In the genomic region with DNA sequence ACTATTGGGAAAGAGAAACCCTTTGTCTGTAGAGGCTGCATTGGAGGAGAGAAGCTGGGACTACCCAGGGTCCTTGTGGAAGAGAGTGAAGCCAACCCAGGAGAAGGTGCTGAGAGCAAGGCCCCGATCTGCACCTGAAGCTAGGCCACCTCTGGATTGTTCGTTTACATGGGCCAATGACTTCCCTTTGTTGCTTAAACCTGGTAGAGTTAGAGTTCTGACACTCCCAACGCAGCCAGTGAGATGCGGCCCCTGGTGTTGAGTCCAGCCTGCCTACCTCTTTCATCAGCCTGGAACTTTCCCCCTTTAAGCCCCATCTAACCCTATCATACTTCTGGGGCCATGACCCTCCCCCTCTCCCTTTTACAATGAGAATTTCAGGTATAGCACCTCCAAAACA, we compare ENCODE assay signal across 19 cellular contexts. TPM values are rescaled to one million over a fixed set of nuclear protein-coding genes. Genes with fewer than 3 reads are reported as not detected.
DNase-seq lines count a peak whose midpoint lies in the region; ATAC-seq and TF ChIP-seq lines count a peak whose summit lies in the region.
"Had no signal": no experiment of that assay in that cellular context is flagged by ENCODE, and none has a peak within 500 bp of the region (broad histone marks: within the 10 kb centered on the region; RNA-seq: fewer than 3 reads in every experiment).

No MANE protein-coding gene starts in this region.

- intact Hi-C loops in sigmoid colon (cut with DNase I) = no loop called here
- intact Hi-C loops in ovary (cut with DNase I) = loop anchor here in 2 of 4 donors (10.0 kb wide), 2 partner anchors 87 to 157 kb away; a partner anchor contains a TSS

- no peaks in the 10 kb centered on the region for H3K4me1 ChIP-seq in H9 (ENCODE audit: insufficient read depth, low read length)
- no peaks in the 10 kb centered on the region for H3K4me1 ChIP-seq in endodermal cell (ENCODE audit: control insufficient read depth, insufficient read depth, low read length)
- peaks cover 0 to 34% (median 29%) of the 10 kb centered on the region in 4 donors for H3K4me1 ChIP-seq in sigmoid colon
- H3K4me1 ChIP-seq in ovary (ENCODE audit: insufficient read depth) = peaks cover 9% of the 10 kb centered on the region

- H3K27ac ChIP-seq in H9 (ENCODE audit: insufficient read length, low read depth, low read length) (no peak overlapping the region), endodermal cell (ENCODE audit: low read depth, low read length) (no peak overlapping the region), sigmoid colon (no peak overlapping the region), ovary (no peak overlapping the region)
- H3K27ac ChIP-seq: KMS-11, Peyer's patch had no signal

- no peak overlapping the region for H3K4me2 ChIP-seq in H9 (ENCODE audit: insufficient read depth, insufficient read length, low read length)
- H3K4me2 ChIP-seq: GM23338, KMS-11 had no signal

- no peak for ATAC-seq in HG02852 (IDR thresholded peaks at IDR 0.05; ENCODE audit: unreplicated experiment)
- ATAC-seq: GM23338 had no signal

- H4K5ac ChIP-seq in H9 (ENCODE audit: insufficient read length, low read depth, low read length) = no peak overlapping the region

- H3K36me3 ChIP-seq in endodermal cell (ENCODE audit: control insufficient read depth, insufficient read depth, low read length) (no peaks in the 10 kb centered on the region), sigmoid colon (no peaks in the 10 kb centered on the region), ovary (no peaks in the 10 kb centered on the region)
- H3K36me3 ChIP-seq: Peyer's patch had no signal

- no peaks in the 10 kb centered on the region for H3K36me3 Mint-ChIP-seq in H9 (ENCODE audit: insufficient read depth in 1 of 3, low read depth in 3 of 3)
- no peaks in the 10 kb centered on the region for H3K36me3 Mint-ChIP-seq in endodermal cell (ENCODE audit: low read depth)

- no peak overlapping the region for H4K91ac ChIP-seq in H9 (ENCODE audit: insufficient read length, low read depth, low read length)

- H3K23me2 ChIP-seq in H9 (ENCODE audit: insufficient read length, low read depth, low read length, poor library complexity, severe bottlenecking) = no peaks in the 10 kb centered on the region

- no peaks in the 10 kb centered on the region for H3K79me1 ChIP-seq in H9 (ENCODE audit: insufficient read depth, low read depth, low read length, poor library complexity, severe bottlenecking)

- H3K18ac ChIP-seq in H9 (ENCODE audit: insufficient read length, low read depth, low read length) = no peak overlapping the region

- no peak overlapping the region for H2AFZ ChIP-seq in H9 (ENCODE audit: low read length)
- H2AFZ ChIP-seq: GM23338 had no signal

- no peak overlapping the region for H2BK15ac ChIP-seq in H9 (ENCODE audit: low read depth, low read length)

- no peaks in the 10 kb centered on the region for H4K20me1 ChIP-seq in H9 (ENCODE audit: control insufficient read depth, insufficient read depth, insufficient read length)

- no peak overlapping the region for H3T11ph ChIP-seq in H9 (ENCODE audit: low read length)

- TF ChIP-seq POLR2A in sigmoid colon (IDR thresholded peaks at IDR 0.05) (no peak), ovary (IDR thresholded peaks at IDR 0.05) (no peak)

- H3K4me1 Mint-ChIP-seq in H9 (peaks cover 21 to 22% of the 10 kb centered on the region in 2 experiments), endodermal cell (peaks cover 4% of the 10 kb centered on the region)

- no peak overlapping the region for H2BK120ac ChIP-seq in H9 (ENCODE audit: low read depth, low read length, poor library complexity, severe bottlenecking)

- H2BK20ac ChIP-seq in H9 (ENCODE audit: low read depth, low read length, poor library complexity, severe bottlenecking) = no peak overlapping the region

- no peak overlapping the region for H3K9ac ChIP-seq in H9 (ENCODE audit: extremely low read depth, insufficient read length, low read length)
- H3K9ac ChIP-seq in endodermal cell (ENCODE audit: extremely low read depth, low read length, poor library complexity, severe bottlenecking) = no peak overlapping the region
- H3K9ac ChIP-seq: KMS-11 had no signal

- no peak overlapping the region for H3K14ac ChIP-seq in H9 (ENCODE audit: insufficient read depth, low read length)

- no peak overlapping the region for H3K23ac ChIP-seq in H9 (ENCODE audit: insufficient read length, low read depth, low read length)

- H3K27me3 Mint-ChIP-seq in H9 (ENCODE audit: low read depth) (peaks cover 9% of the 10 kb centered on the region), endodermal cell (ENCODE audit: insufficient read depth) (no peaks in the 10 kb centered on the region)

- no peak overlapping the region for H2BK5ac ChIP-seq in H9 (ENCODE audit: insufficient read length, low read length)

- no peak overlapping the region for H3K4ac ChIP-seq in H9 (ENCODE audit: low read depth, low read length)

- H2BK12ac ChIP-seq in H9 (ENCODE audit: insufficient read length, low read depth, low read length) = no peak overlapping the region

- TF ChIP-seq EP300 in sigmoid colon (IDR thresholded peaks at IDR 0.05) (no peak), ovary (IDR thresholded peaks at IDR 0.05) (no peak)

- H3K27me3 ChIP-seq in H9 (ENCODE audit: insufficient read depth, low read length) = no peaks in the 10 kb centered on the region
- H3K27me3 ChIP-seq in endodermal cell (ENCODE audit: control insufficient read depth, insufficient read depth, low read length, poor library complexity, severe bottlenecking) = no peaks in the 10 kb centered on the region
- H3K27me3 ChIP-seq in sigmoid colon = no peaks in the 10 kb centered on the region
- H3K27me3 ChIP-seq in ovary = no peaks in the 10 kb centered on the region
- H3K27me3 ChIP-seq: Peyer's patch had no signal

- DNase-seq in H9 = peak; percentile 4
- peak; percentile 30 for DNase-seq in activated CD8-positive, alpha-beta memory T cell treated with anti-CD3 and anti-CD28 coated beads, Interleukin-2, amount 50 U/mL, for 48 hours
- peak; percentile 32 for DNase-seq in endodermal cell
- peak; percentile 48 for DNase-seq in sigmoid colon
- DNase-seq in ovary = no peak
- DNase-seq in NCI-H2227 (lab: John Stamatoyannopoulos, UW; ENCODE audit: unreplicated experiment) = no peak
- DNase-seq in NCI-H2081 treated with DMSO at 0.1 percent for 48 hours (lab: John Stamatoyannopoulos, UW) = no peak
- DNase-seq: COR-L47, EL, NCI-H1048, NCI-H1436 treated with DMSO at 0.1 percent for 48 hours, NCI-H2029 treated with DMSO at 0.1 percent for 48 hours, NCI-H524, Peyer's patch, SHP77 had no signal

- H4K8ac ChIP-seq in H9 (replicated peaks; ENCODE audit: insufficient read length, low read depth, low read length) = no peak overlapping the region

- H2AK5ac ChIP-seq in H9 (ENCODE audit: insufficient read length, low read length) = no peak overlapping the region

- H3K9me3 ChIP-seq in H9 (ENCODE audit: control insufficient read depth, low read depth, low read length) (no peaks in the 10 kb centered on the region), endodermal cell (ENCODE audit: control insufficient read depth, low read length) (no peaks in the 10 kb centered on the region), sigmoid colon (no peaks in the 10 kb centered on the region), ovary (no peaks in the 10 kb centered on the region)
- H3K9me3 ChIP-seq: Peyer's patch had no signal

- H3K4me3 Mint-ChIP-seq in H9 = no peak overlapping the region
- no peak overlapping the region for H3K4me3 Mint-ChIP-seq in endodermal cell
- H3K4me3 Mint-ChIP-seq: GM23338 had no signal

- no peak overlapping the region for H3K56ac ChIP-seq in H9 (ENCODE audit: insufficient read length, low read depth, low read length)

- no peak for TF ChIP-seq CTCF in H9 (conservative IDR thresholded peaks at IDR 0.05)
- TF ChIP-seq CTCF in endodermal cell (conservative IDR thresholded peaks at IDR 0.05) = no peak
- TF ChIP-seq CTCF in sigmoid colon (IDR thresholded peaks at IDR 0.05) = no peak
- TF ChIP-seq CTCF in ovary (IDR thresholded peaks at IDR 0.05) = no peak

- H3K9me3 Mint-ChIP-seq in H9 (peaks cover 0 to 3% of the 10 kb centered on the region in 2 experiments; a peak in 2 of 5 replicates), endodermal cell (peaks cover 3% of the 10 kb centered on the region)

- peak overlapping the region in 1 of 3 experiments; percentile 70; a peak in 1 of 7 replicates for H3K27ac Mint-ChIP-seq in H9
- H3K27ac Mint-ChIP-seq in endodermal cell = no peak overlapping the region
- H3K27ac Mint-ChIP-seq: GM23338 had no signal

- WGBS in H9 (ENCODE audit: extremely low coverage, insufficient read length, low lambda C conversion rate) = no CpG with 5 or more reads among the region's 4 CpGs
- 84 to 90% methylated on average over 3 to 4 of the region's 4 CpGs for WGBS in endodermal cell (ENCODE audit: insufficient coverage in 1 of 2, insufficient read length in 1 of 2), 2 experiments
- 89% methylated on average over 4 of the region's 4 CpGs for WGBS in sigmoid colon, 2 donors
- WGBS in ovary, 3 donors = 88 to 91% (median 89%) methylated on average over 4 of the region's 4 CpGs

- H3K4me3 ChIP-seq in endodermal cell (ENCODE audit: low read length) = no peak overlapping the region
- no peak overlapping the region for H3K4me3 ChIP-seq in sigmoid colon
- H3K4me3 ChIP-seq in ovary = no peak overlapping the region
- H3K4me3 ChIP-seq: GM23338, Peyer's patch had no signal

- H3K79me2 ChIP-seq in H9 (ENCODE audit: insufficient read depth, low read length) = no peaks in the 10 kb centered on the region

RNA-seq across cellular contexts. Expression of a gene that starts 30.8 kb away (rescaled TPM):
- total RNA-seq in H9 (2021) (not detected in 2 replicates), endodermal cell (1 to 10 TPM in 1 of 2 donors, under 1 TPM in 1; 0.64 to 1.1 TPM), sigmoid colon (1 to 10 TPM in 3 of 4 donors, not detected in 1; 1.3 to 3.9 (median 1.8) TPM), ovary (1 to 10 TPM in 3 of 7 donors, under 1 TPM in 4; 0.24 to 5.7 (median 0.60) TPM)
- polyA plus RNA-seq in endodermal cell (2013, experiment 1 of 2) = 1.5 TPM
- 0.95 TPM for polyA plus RNA-seq in endodermal cell (2013, experiment 2 of 2)
- polyA plus RNA-seq in sigmoid colon (under 1 TPM; 0.60 to 0.85 (median 0.69) TPM), ovary (1 to 10 TPM in 1 of 2 donors, under 1 TPM in 1; 0.75 to 1.6 TPM)

RNA-seq across cellular contexts. Expression of a gene that starts 39.7 kb away (rescaled TPM):
- total RNA-seq in H9 (2021) = 0.46 TPM in 1 of 2 replicates, not detected in the other
- total RNA-seq in endodermal cell = not detected
- polyA plus RNA-seq in endodermal cell (2013, experiment 1 of 2) = not detected
- not detected for polyA plus RNA-seq in endodermal cell (2013, experiment 2 of 2)
- total RNA-seq in sigmoid colon = not detected
- 1 to 10 TPM in 1 of 3 donors, under 1 TPM in 1, not detected in 1; 0.31 to 1.4 TPM for polyA plus RNA-seq in sigmoid colon
- 1 to 10 TPM in 1 of 7 donors, under 1 TPM in 2, not detected in 4; 0.25 to 1.3 (median 0.79) TPM for total RNA-seq in ovary
- polyA plus RNA-seq in ovary = under 1 TPM in 1 of 2 donors, not detected in 1; 0.12 TPM
- total RNA-seq: GM23338, MCF 10A had no signal
- polyA plus RNA-seq: GM23338 had no signal

RNA-seq across cellular contexts. Expression of a gene that starts 56.9 kb away (rescaled TPM):
- total RNA-seq in H9 (2021) (not detected in 2 replicates), endodermal cell (not detected), sigmoid colon (under 1 TPM in 1 of 4 donors, not detected in 3; under 0.01 TPM), ovary (not detected)
- polyA plus RNA-seq in endodermal cell (2013, experiment 1 of 2) = 0.21 TPM
- 0.21 TPM for polyA plus RNA-seq in endodermal cell (2013, experiment 2 of 2)
- polyA plus RNA-seq in sigmoid colon (not detected), ovary (not detected)
- total RNA-seq: GM23338, MCF 10A, Peyer's patch had no signal
- polyA plus RNA-seq: GM23338 had no signal

Comparison
In these comparisons a context has a peak if more than half of its experiments do, and no peak if none do; other contexts are left out.
1. DNase-seq: peak in H9 (single experiment), activated CD8-positive, alpha-beta memory T cell treated with anti-CD3 and anti-CD28 coated beads, Interleukin-2, amount 50 U/mL, for 48 hours (single experiment), endodermal cell (single experiment) and sigmoid colon (single experiment); none in ovary (0 of 5), NCI-H2227 (single experiment) and NCI-H2081 treated with DMSO at 0.1 percent for 48 hours (single experiment).